In the genomic region with DNA sequence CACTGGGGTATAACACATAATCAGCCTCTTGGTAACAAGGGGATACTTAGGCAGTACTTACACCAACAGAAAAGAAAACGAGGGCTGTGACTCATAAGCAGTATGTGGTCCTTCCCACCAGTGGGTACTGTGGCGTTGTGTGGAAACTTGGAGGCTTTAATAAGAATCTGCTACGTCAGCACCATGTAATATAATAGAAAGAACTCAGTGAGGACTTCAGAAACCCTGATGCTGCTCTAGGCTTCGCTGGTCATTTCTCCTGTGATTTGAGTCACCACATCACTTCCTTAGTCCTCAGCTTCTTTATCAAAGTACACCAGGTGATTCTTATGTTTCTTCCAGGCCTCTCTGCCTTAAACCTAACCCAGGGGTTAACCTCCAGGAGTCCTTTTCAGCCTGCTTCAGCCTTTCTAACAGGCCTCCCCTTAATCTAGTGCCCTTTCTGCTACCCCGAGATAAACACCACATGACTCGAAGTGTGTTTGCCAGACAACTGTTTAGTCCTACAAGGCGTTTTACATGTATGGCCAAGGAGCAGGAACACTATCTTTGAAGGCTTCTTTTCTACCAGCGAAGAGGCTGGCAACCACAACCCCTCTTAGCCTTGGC, we compare ENCODE assay signal across 8 cellular contexts.
DNase-seq lines count a peak whose midpoint lies in the region; ATAC-seq lines count a peak whose summit lies in the region.

No MANE protein-coding gene starts in this region.

- ATAC-seq in HG03378 (IDR thresholded peaks at IDR 0.05; ENCODE audit: unreplicated experiment) = peak; percentile 81

- H3K9me3 Mint-ChIP-seq in activated CD4-positive, alpha-beta memory T cell treated with anti-CD3 and anti-CD28 coated beads, Interleukin-2, amount 10 ng/mL, durations not matched to agents 7 days and 5 days = no peaks in the 10 kb centered on the region

- CTCF ChIA-PET in activated CD4-positive, alpha-beta memory T cell treated with anti-CD3 and anti-CD28 coated beads, Interleukin-2, amount 10 ng/mL, durations not matched to agents 7 days and 5 days (lab: Charles Lee) = interaction anchor here (0.6 to 1.6 kb wide), 7 partner anchors 9 to 188 kb away, joined by 3 to 5 read pairs (median 3); no protein-coding TSS in a partner anchor

- H3K27ac ChIP-seq in skeletal muscle tissue (ENCODE audit: low read depth, low read length) = peak overlapping the region; percentile 16

- no peak overlapping the region for H3K4me3 ChIP-seq in skeletal muscle tissue (ENCODE audit: low read length in 3 of 3)

- H3K27ac Mint-ChIP-seq in activated CD4-positive, alpha-beta memory T cell treated with anti-CD3 and anti-CD28 coated beads, Interleukin-2, amount 10 ng/mL, durations not matched to agents 7 days and 5 days = peak overlapping the region; percentile 86

- H3K27me3 Mint-ChIP-seq in activated CD4-positive, alpha-beta memory T cell treated with anti-CD3 and anti-CD28 coated beads, Interleukin-2, amount 10 ng/mL, durations not matched to agents 7 days and 5 days = no peaks in the 10 kb centered on the region

- peak overlapping the region; percentile 40 for H3K4me3 Mint-ChIP-seq in activated CD4-positive, alpha-beta memory T cell treated with anti-CD3 and anti-CD28 coated beads, Interleukin-2, amount 10 ng/mL, durations not matched to agents 7 days and 5 days

- H3K4me1 Mint-ChIP-seq in activated CD4-positive, alpha-beta memory T cell treated with anti-CD3 and anti-CD28 coated beads, Interleukin-2, amount 10 ng/mL, durations not matched to agents 7 days and 5 days = peaks cover 77% of the 10 kb centered on the region

- no peaks in the 10 kb centered on the region for H3K4me1 ChIP-seq in skeletal muscle tissue (ENCODE audit: control insufficient read depth in 3 of 3, insufficient read depth in 3 of 3, low read length in 3 of 3)

- peaks cover 23% of the 10 kb centered on the region for H3K36me3 Mint-ChIP-seq in activated CD4-positive, alpha-beta memory T cell treated with anti-CD3 and anti-CD28 coated beads, Interleukin-2, amount 10 ng/mL, durations not matched to agents 7 days and 5 days (ENCODE audit: low read depth)

- peaks cover 0 to 5% (median 3%) of the 10 kb centered on the region in 3 donors for H3K27me3 ChIP-seq in skeletal muscle tissue (ENCODE audit: control insufficient read depth in 3 of 3, insufficient read depth in 3 of 3, low read length in 3 of 3)

- no peaks in the 10 kb centered on the region for H3K9me3 ChIP-seq in skeletal muscle tissue (ENCODE audit: control insufficient read depth in 3 of 3, low read length in 3 of 3)

- no peaks in the 10 kb centered on the region for H3K36me3 ChIP-seq in skeletal muscle tissue (ENCODE audit: control insufficient read depth in 3 of 3, insufficient read depth in 3 of 3, low read length in 3 of 3)

- H3K9ac ChIP-seq in skeletal muscle tissue (ENCODE audit: low read depth in 1 of 3, low read length in 3 of 3) = no peak overlapping the region

- intact Hi-C loops in posterior vena cava (cut with DNase I) = no loop called here

- DNase-seq in activated gamma-delta T cell treated with Interleukin-2 at 50 U/mL for 16 hours (peak; percentile 58), activated gamma-delta T cell (lab: John Stamatoyannopoulos, UW) (no peak), fibroblast of gingiva (ENCODE audit: low read depth) (peak; percentile 89), NCI-H345 (lab: John Stamatoyannopoulos, UW) (no peak), posterior vena cava (ENCODE audit: low spot score) (no peak)
- peak; percentile 83 for DNase-seq in activated CD4-positive, alpha-beta memory T cell treated with anti-CD3 and anti-CD28 coated beads, Interleukin-2, amount 10 ng/mL, durations not matched to agents 7 days and 5 days

- POLR2A ChIA-PET in activated CD4-positive, alpha-beta memory T cell treated with anti-CD3 and anti-CD28 coated beads, Interleukin-2, amount 10 ng/mL, durations not matched to agents 7 days and 5 days (lab: Charles Lee) = interaction anchor here (0.8 to 4.5 kb wide), 23 partner anchors 9 to 188 kb away, joined by 3 to 40 read pairs (median 9); a partner anchor contains a TSS

Comparison
In these comparisons a context has a peak if more than half of its experiments do, and no peak if none do; other contexts are left out.
1. DNase-seq: peak in activated gamma-delta T cell treated with Interleukin-2 at 50 U/mL for 16 hours (single experiment), activated CD4-positive, alpha-beta memory T cell treated with anti-CD3 and anti-CD28 coated beads, Interleukin-2, amount 10 ng/mL, durations not matched to agents 7 days and 5 days (single experiment) and fibroblast of gingiva (single experiment); none in activated gamma-delta T cell (single experiment), NCI-H345 (single experiment) and posterior vena cava (single experiment).